ENCODE assay signal across 18 cellular contexts in the genomic region with DNA sequence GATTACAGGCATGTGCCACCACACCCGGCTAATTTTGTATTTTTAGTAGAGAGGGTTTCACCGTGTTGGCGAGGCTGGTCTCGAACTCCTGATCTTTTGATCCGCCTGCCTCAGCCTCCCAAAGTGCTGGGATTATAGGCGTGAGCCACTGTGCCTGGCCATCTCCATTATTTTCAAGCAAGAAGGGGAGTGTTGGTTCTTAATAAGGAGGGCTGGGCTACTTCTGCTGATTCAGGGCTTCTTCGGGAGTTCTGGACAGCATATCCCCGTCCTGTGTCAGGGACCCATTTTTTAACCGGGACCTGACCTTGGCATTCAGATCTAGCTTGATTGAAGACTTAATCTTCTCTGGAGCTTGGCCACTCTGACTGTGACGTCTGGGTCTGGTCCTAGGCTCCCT.
"Had no signal": no experiment of that assay in that cellular context is flagged by ENCODE, and none has a peak within 500 bp of the region (broad histone marks: within the 10 kb centered on the region; RNA-seq: fewer than 3 reads in every experiment).

No MANE protein-coding gene starts in this region.

- H3K36me3 ChIP-seq: MG63 had no signal

- H3K27ac ChIP-seq: RWPE1 had no signal

- DNase-seq: IMR-90, Karpas-422, KG1, MG63, NCI-H1092, NCI-H1105 treated with DMSO at 0.1 percent for 48 hours, NCI-H1417 treated with DMSO at 0.1 percent for 48 hours, NCI-H1694 treated with DMSO at 0.1 percent for 48 hours, NCI-H1930, NCI-H2081 treated with DMSO at 0.1 percent for 48 hours, NCI-H2171, NCI-H226, NCI-H446, NCI-H510A, NCI-H524 treated with DMSO at 0.1 percent for 48 hours, NCI-H774, SHP77 had no signal

- H3K27me3 ChIP-seq: MG63 had no signal

- H3K4me3 ChIP-seq: MG63 had no signal

- H3K9me3 ChIP-seq: MG63 had no signal
